Comparison of ENCODE assay signal across 18 cellular contexts in genomic region chr2:5932556-5933469, GRCh38.
A peak's percentile ranks its signal among the peaks of the same experiment; 100 is the strongest.
DNase-seq lines count a peak whose midpoint lies in the region; ATAC-seq and FAIRE-seq lines count a peak whose summit lies in the region.
"Had no signal": no experiment of that assay in that cellular context is flagged by ENCODE, and none has a peak within 500 bp of the region (broad histone marks: within the 10 kb centered on the region; RNA-seq: fewer than 3 reads in every experiment).

No MANE protein-coding gene starts in this region.

- H3K27ac ChIP-seq in CD4-positive, alpha-beta memory T cell (ENCODE audit: low read depth, low read length), result no peak overlapping the region
- H3K27ac ChIP-seq: brain microvascular endothelial cell, hepatocyte, KMS-11 had no signal

- H3K27me3 Mint-ChIP-seq in CD4-positive, alpha-beta memory T cell, result no peaks in the 10 kb centered on the region
- H3K27me3 Mint-ChIP-seq: activated CD4-positive, alpha-beta T cell treated with anti-CD3 and anti-CD28 coated beads, Interleukin-2, amount 10 ng/mL, durations not matched to agents 24 days and 14 days; stimulated activated naive CD8-positive, alpha-beta T cell treated with anti-CD3 and anti-CD28 coated beads, Interleukin-15, Interleukin-2, amounts not matched to agents 100 ng/mL and 50 ng/mL, for 24 hours had no signal

- no peak overlapping the region for H3K27ac Mint-ChIP-seq in CD4-positive, alpha-beta memory T cell
- H3K27ac Mint-ChIP-seq: activated CD4-positive, alpha-beta T cell treated with anti-CD3 and anti-CD28 coated beads, Interleukin-2, amount 10 ng/mL, durations not matched to agents 24 days and 14 days; memory B cell; progenitor cell of endocrine pancreas; stimulated activated naive CD8-positive, alpha-beta T cell treated with anti-CD3 and anti-CD28 coated beads, Interleukin-15, Interleukin-2, amounts not matched to agents 100 ng/mL and 50 ng/mL, for 24 hours; T-helper 1 cell treated with Interleukin-12 subunit alpha and Interleukin-12 subunit beta and Interleukin-4 antibody, amounts not matched to agents 30 μg/mL and 1 μg/mL, for 36 hours had no signal

- intact Hi-C loops in CD4-positive, alpha-beta memory T cell (cut with micrococcal nuclease), result no loop called here

- no peaks in the 10 kb centered on the region for H3K27me3 ChIP-seq in CD4-positive, alpha-beta memory T cell (ENCODE audit: insufficient read depth, low read length)
- H3K27me3 ChIP-seq: brain microvascular endothelial cell, hepatocyte had no signal

- no peaks in the 10 kb centered on the region for H3K9me3 ChIP-seq in CD4-positive, alpha-beta memory T cell (ENCODE audit: control insufficient read depth in 1 of 2, low read length in 2 of 2)

- no peaks in the 10 kb centered on the region for H3K4me1 ChIP-seq in CD4-positive, alpha-beta memory T cell (ENCODE audit: insufficient read depth, low read length)

- H3K4me3 ChIP-seq in CD4-positive, alpha-beta memory T cell (ENCODE audit: low read length in 2 of 2), result no peak overlapping the region
- H3K4me3 ChIP-seq: hepatocyte had no signal

- DNase-seq in COR-L47 (lab: John Stamatoyannopoulos, UW) (peak; percentile 16), NCI-H2227 treated with DMSO at 0.1 percent for 48 hours (lab: John Stamatoyannopoulos, UW) (peak; percentile 40), frontal cortex (ENCODE audit: low spot score in 2 of 2) (peak; percentile 19 to 42), occipital lobe (lab: John Stamatoyannopoulos, UW) (peak; percentile 54), NCI-H1092 treated with DMSO at 0.1 percent for 48 hours (lab: John Stamatoyannopoulos, UW) (no peak), GDM1 (lab: John Stamatoyannopoulos, UW) (no peak)
- no peak for DNase-seq in CD4-positive, alpha-beta memory T cell
- DNase-seq: activated CD4-positive, alpha-beta T cell treated with anti-CD3 and anti-CD28 coated beads, Interleukin-2, amount 10 ng/mL, durations not matched to agents 24 days and 14 days; brain microvascular endothelial cell; NCI-H2171; stimulated activated CD4-positive, alpha-beta T cell treated with anti-CD3 and anti-CD28 coated beads, Interleukin-4, amount 100 ng/mL, for 24 hours had no signal

- H3K36me3 ChIP-seq in CD4-positive, alpha-beta memory T cell (ENCODE audit: insufficient read depth, low read length), result no peaks in the 10 kb centered on the region
- H3K36me3 ChIP-seq: brain microvascular endothelial cell had no signal

- H3K4me1 Mint-ChIP-seq in CD4-positive, alpha-beta memory T cell, result no peaks in the 10 kb centered on the region
- H3K4me1 Mint-ChIP-seq: activated CD4-positive, alpha-beta T cell treated with anti-CD3 and anti-CD28 coated beads, Interleukin-2, amount 10 ng/mL, durations not matched to agents 24 days and 14 days; memory B cell had no signal

- H3K36me3 Mint-ChIP-seq in CD4-positive, alpha-beta memory T cell, result no peaks in the 10 kb centered on the region
- H3K36me3 Mint-ChIP-seq: memory B cell had no signal

- FAIRE-seq in frontal cortex (lab: Jason Lieb, UNC), result no peak

- H3K9me3 Mint-ChIP-seq in CD4-positive, alpha-beta memory T cell, result peaks cover 2 to 29% (median 12%) of the 10 kb centered on the region in 8 donors

- CTCF ChIA-PET in CD4-positive, alpha-beta memory T cell (lab: Charles Lee; ENCODE audit: partially characterized antibody), result no interaction called here

- no peak for ATAC-seq in HG02610 (IDR thresholded peaks at IDR 0.05; ENCODE audit: unreplicated experiment)

- POLR2A ChIA-PET in CD4-positive, alpha-beta memory T cell (lab: Charles Lee; ENCODE audit: partially characterized antibody), result no interaction called here

- H3K4me3 Mint-ChIP-seq in CD4-positive, alpha-beta memory T cell, result no peak overlapping the region
- H3K4me3 Mint-ChIP-seq: activated CD4-positive, alpha-beta T cell treated with anti-CD3 and anti-CD28 coated beads, Interleukin-2, amount 10 ng/mL, durations not matched to agents 24 days and 14 days; memory B cell; stimulated activated naive CD8-positive, alpha-beta T cell treated with anti-CD3 and anti-CD28 coated beads, Interleukin-15, Interleukin-2, amounts not matched to agents 100 ng/mL and 50 ng/mL, for 24 hours; T-helper 1 cell treated with Interleukin-12 subunit alpha and Interleukin-12 subunit beta and Interleukin-4 antibody, amounts not matched to agents 30 μg/mL and 1 μg/mL, for 36 hours had no signal

Comparison
In these comparisons a context has a peak if more than half of its experiments do, and no peak if none do; other contexts are left out.
1. DNase-seq: peak in COR-L47 (single experiment), NCI-H2227 treated with DMSO at 0.1 percent for 48 hours (single experiment), frontal cortex (2 of 2) and occipital lobe (single experiment); none in NCI-H1092 treated with DMSO at 0.1 percent for 48 hours (single experiment), CD4-positive, alpha-beta memory T cell (0 of 5) and GDM1 (single experiment).